15 cellular contexts compared by ENCODE assay signal in the genomic region with DNA sequence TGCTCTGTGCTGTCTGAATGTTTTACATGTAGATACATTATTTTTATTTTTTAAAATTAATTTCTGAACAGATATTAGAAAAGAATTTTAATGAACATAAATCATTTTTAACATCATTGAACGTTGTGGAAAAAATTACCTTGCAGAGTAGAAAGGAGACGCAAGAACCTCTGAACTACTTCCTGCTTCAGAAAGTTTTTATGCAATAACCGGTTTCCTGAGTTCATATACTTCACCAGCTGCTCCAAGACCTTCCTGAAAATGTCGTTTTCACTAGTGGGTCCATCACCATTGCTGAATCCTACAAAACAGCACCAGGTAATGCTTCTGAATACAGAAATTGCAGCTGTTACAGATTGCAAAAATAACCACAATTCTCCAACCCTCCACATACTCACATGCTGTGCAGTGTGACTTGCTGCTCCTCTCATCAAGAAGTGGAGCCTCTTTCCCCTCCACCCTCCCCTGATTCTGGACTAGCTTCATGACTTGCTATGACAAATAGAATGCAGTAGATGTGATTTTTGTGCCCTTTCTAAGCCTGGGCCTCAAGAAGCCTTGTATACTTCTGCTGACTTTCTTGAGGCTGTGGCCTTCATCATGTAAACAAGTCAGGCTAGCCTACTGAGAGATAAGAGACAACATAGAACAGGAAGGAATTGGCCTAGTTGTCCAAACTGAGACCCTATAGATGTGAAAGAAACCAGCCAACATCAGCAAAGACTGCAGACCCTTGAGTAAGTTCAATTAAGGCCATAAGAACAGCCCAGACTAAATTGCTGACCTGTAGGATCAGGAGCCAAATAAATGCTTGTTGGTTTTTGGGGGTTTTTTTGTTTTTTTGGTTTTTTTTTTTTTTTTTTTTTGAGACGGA.
DNase-seq lines count a peak whose midpoint lies in the region; ATAC-seq lines count a peak whose summit lies in the region.
"Had no signal": no experiment of that assay in that cellular context is flagged by ENCODE, and none has a peak within 500 bp of the region (broad histone marks: within the 10 kb centered on the region; RNA-seq: fewer than 3 reads in every experiment).

No MANE protein-coding gene starts in this region.

- peaks cover 15% of the 10 kb centered on the region for H3K4me1 Mint-ChIP-seq in activated naive CD4-positive, alpha-beta T cell treated with anti-CD3 and anti-CD28 coated beads, Interleukin-2, amount 10 ng/mL, durations not matched to agents 7 days and 5 days
- peaks cover 23% of the 10 kb centered on the region for H3K4me1 Mint-ChIP-seq in activated T-helper 17 cell treated with anti-CD3 and anti-CD28 coated beads, Interleukin-2, amount 50 U/mL, for 72 hours
- H3K4me1 Mint-ChIP-seq in stimulated activated effector memory CD8-positive, alpha-beta T cell treated with anti-CD3 and anti-CD28 coated beads, Interleukin-12 subunit alpha, Interleukin-12 subunit beta, amount 100 ng/mL, for 72 hours: peaks cover 34% of the 10 kb centered on the region

- CTCF ChIA-PET in activated naive CD4-positive, alpha-beta T cell treated with anti-CD3 and anti-CD28 coated beads, Interleukin-2, amount 10 ng/mL, durations not matched to agents 7 days and 5 days (lab: Charles Lee): interaction anchor here (0.9 to 1.6 kb wide), 2 partner anchors 72 to 94 kb away, joined by 3 to 5 read pairs; no protein-coding TSS in a partner anchor

- H3K36me3 Mint-ChIP-seq in activated naive CD4-positive, alpha-beta T cell treated with anti-CD3 and anti-CD28 coated beads, Interleukin-2, amount 10 ng/mL, durations not matched to agents 7 days and 5 days: peaks cover 49% of the 10 kb centered on the region
- peaks cover 6 to 9% of the 10 kb centered on the region in 2 donors for H3K36me3 Mint-ChIP-seq in activated naive CD4-positive, alpha-beta T cell treated with anti-CD3 and anti-CD28 coated beads, Interleukin-2, amount 50 U/mL, for 72 hours
- peaks cover 51% of the 10 kb centered on the region for H3K36me3 Mint-ChIP-seq in activated T-helper 17 cell treated with anti-CD3 and anti-CD28 coated beads, Interleukin-2, amount 50 U/mL, for 72 hours (ENCODE audit: low read depth)
- peaks cover 23% of the 10 kb centered on the region for H3K36me3 Mint-ChIP-seq in stimulated activated effector memory CD8-positive, alpha-beta T cell treated with anti-CD3 and anti-CD28 coated beads, Interleukin-12 subunit alpha, Interleukin-12 subunit beta, amount 100 ng/mL, for 72 hours

- no peaks in the 10 kb centered on the region for H3K9me3 Mint-ChIP-seq in activated naive CD4-positive, alpha-beta T cell treated with anti-CD3 and anti-CD28 coated beads, Interleukin-2, amount 10 ng/mL, durations not matched to agents 7 days and 5 days
- H3K9me3 Mint-ChIP-seq in activated naive CD4-positive, alpha-beta T cell treated with anti-CD3 and anti-CD28 coated beads, Interleukin-2, amount 50 U/mL, for 72 hours: peaks cover 0 to 7% of the 10 kb centered on the region in 2 donors
- no peaks in the 10 kb centered on the region for H3K9me3 Mint-ChIP-seq in activated T-helper 17 cell treated with anti-CD3 and anti-CD28 coated beads, Interleukin-2, amount 50 U/mL, for 72 hours
- H3K9me3 Mint-ChIP-seq in stimulated activated effector memory CD8-positive, alpha-beta T cell treated with anti-CD3 and anti-CD28 coated beads, Interleukin-12 subunit alpha, Interleukin-12 subunit beta, amount 100 ng/mL, for 72 hours: no peaks in the 10 kb centered on the region

- ATAC-seq in activated naive CD4-positive, alpha-beta T cell treated with anti-CD3 and anti-CD28 coated beads, Interleukin-2, amount 50 U/mL, for 72 hours: no peak
- ATAC-seq in activated T-helper 17 cell treated with anti-CD3 and anti-CD28 coated beads, Interleukin-2, amount 50 U/mL, for 72 hours (replicated peaks): no peak
- ATAC-seq in stimulated activated effector memory CD8-positive, alpha-beta T cell treated with anti-CD3 and anti-CD28 coated beads, Interleukin-12 subunit alpha, Interleukin-12 subunit beta, amount 100 ng/mL, for 72 hours: peak; percentile 47
- ATAC-seq in esophagus mucosa: no peak
- ATAC-seq: gastrocnemius medialis, HCT116, left colon had no signal

- H3K27ac Mint-ChIP-seq in activated naive CD4-positive, alpha-beta T cell treated with anti-CD3 and anti-CD28 coated beads, Interleukin-2, amount 10 ng/mL, durations not matched to agents 7 days and 5 days: peak overlapping the region; percentile 81
- no peak overlapping the region for H3K27ac Mint-ChIP-seq in activated naive CD4-positive, alpha-beta T cell treated with anti-CD3 and anti-CD28 coated beads, Interleukin-2, amount 50 U/mL, for 72 hours
- H3K27ac Mint-ChIP-seq in activated T-helper 17 cell treated with anti-CD3 and anti-CD28 coated beads, Interleukin-2, amount 50 U/mL, for 72 hours: peak overlapping the region; percentile 32
- peak overlapping the region; percentile 77 for H3K27ac Mint-ChIP-seq in stimulated activated effector memory CD8-positive, alpha-beta T cell treated with anti-CD3 and anti-CD28 coated beads, Interleukin-12 subunit alpha, Interleukin-12 subunit beta, amount 100 ng/mL, for 72 hours

- H3K4me3 Mint-ChIP-seq in activated naive CD4-positive, alpha-beta T cell treated with anti-CD3 and anti-CD28 coated beads, Interleukin-2, amount 10 ng/mL, durations not matched to agents 7 days and 5 days: no peak overlapping the region
- H3K4me3 Mint-ChIP-seq in activated T-helper 17 cell treated with anti-CD3 and anti-CD28 coated beads, Interleukin-2, amount 50 U/mL, for 72 hours: peak overlapping the region; percentile 32
- no peak overlapping the region for H3K4me3 Mint-ChIP-seq in stimulated activated effector memory CD8-positive, alpha-beta T cell treated with anti-CD3 and anti-CD28 coated beads, Interleukin-12 subunit alpha, Interleukin-12 subunit beta, amount 100 ng/mL, for 72 hours

- no peaks in the 10 kb centered on the region for H3K27me3 Mint-ChIP-seq in activated naive CD4-positive, alpha-beta T cell treated with anti-CD3 and anti-CD28 coated beads, Interleukin-2, amount 10 ng/mL, durations not matched to agents 7 days and 5 days
- H3K27me3 Mint-ChIP-seq in activated T-helper 17 cell treated with anti-CD3 and anti-CD28 coated beads, Interleukin-2, amount 50 U/mL, for 72 hours: no peaks in the 10 kb centered on the region

- DNase-seq in activated naive CD4-positive, alpha-beta T cell treated with anti-CD3 and anti-CD28 coated beads, Interleukin-2, amount 10 ng/mL, durations not matched to agents 7 days and 5 days: no peak
- DNase-seq in activated naive CD4-positive, alpha-beta T cell treated with anti-CD3 and anti-CD28 coated beads, Interleukin-2, amount 50 U/mL, for 72 hours (ENCODE audit: low spot score in 2 of 2): no peak
- DNase-seq in MV-4-11 (lab: John Stamatoyannopoulos, UW): peak; percentile 72
- DNase-seq in stimulated activated effector memory CD8-positive, alpha-beta T cell treated with anti-CD3 and anti-CD28 coated beads, Interleukin-12 subunit alpha, Interleukin-12 subunit beta, amount 100 ng/mL, for 72 hours (ENCODE audit: low spot score in 2 of 2): no peak
- DNase-seq in NCI-H446 (lab: John Stamatoyannopoulos, UW): no peak
- DNase-seq in NCI-H526 (lab: John Stamatoyannopoulos, UW): no peak
- DNase-seq: ACHN; activated CD4-positive, alpha-beta T cell treated with anti-CD3 and anti-CD28 coated beads, Interleukin-2, amount 50 U/mL, for 48 hours; gastrocnemius medialis; left colon; sigmoid colon; stimulated activated CD4-positive, alpha-beta T cell treated with anti-CD3 and anti-CD28 coated beads, Interleukin-2, amount 100 ng/mL, for 24 hours had no signal

Comparison
In these comparisons a context has a peak if more than half of its experiments do, and no peak if none do; other contexts are left out.
1. H3K27ac Mint-ChIP-seq: peak in activated naive CD4-positive, alpha-beta T cell treated with anti-CD3 and anti-CD28 coated beads, Interleukin-2, amount 10 ng/mL, durations not matched to agents 7 days and 5 days (single experiment), activated T-helper 17 cell treated with anti-CD3 and anti-CD28 coated beads, Interleukin-2, amount 50 U/mL, for 72 hours (single experiment) and stimulated activated effector memory CD8-positive, alpha-beta T cell treated with anti-CD3 and anti-CD28 coated beads, Interleukin-12 subunit alpha, Interleukin-12 subunit beta, amount 100 ng/mL, for 72 hours (single experiment); none in activated naive CD4-positive, alpha-beta T cell treated with anti-CD3 and anti-CD28 coated beads, Interleukin-2, amount 50 U/mL, for 72 hours (0 of 2).